Comparison of ENCODE assay signal across 6 cellular contexts in the genomic region with DNA sequence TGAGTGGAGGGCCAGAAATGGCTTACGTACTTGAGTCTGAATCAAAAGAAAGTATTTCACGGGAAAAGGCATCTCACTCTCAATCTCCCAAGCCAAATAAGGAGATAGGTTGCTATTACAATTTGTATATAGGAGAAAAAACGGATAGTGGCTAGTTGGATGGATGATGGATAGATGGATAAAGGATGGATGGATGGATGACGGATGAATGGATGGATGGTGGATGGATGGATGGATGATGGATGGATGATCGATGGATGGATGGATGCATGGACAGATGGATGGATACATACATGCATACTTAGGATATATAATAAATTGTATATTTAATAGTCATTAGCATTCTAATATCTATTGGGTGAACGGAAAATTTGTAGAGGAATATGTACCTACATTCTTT.
"Had no signal": no experiment of that assay in that cellular context is flagged by ENCODE, and none has a peak within 500 bp of the region (broad histone marks: within the 10 kb centered on the region; RNA-seq: fewer than 3 reads in every experiment).

No MANE protein-coding gene starts in this region.

- DNase-seq: GM23248, GOT3, H7, KBM-7 had no signal

- H3K27ac ChIP-seq: GM23248 had no signal

- FAIRE-seq: HepG2 had no signal

- ATAC-seq: HCT116, HepG2 had no signal
